ENCODE assay signal across 24 cellular contexts in genomic region chr20:62854121-62854520, GRCh38. TPM values are rescaled to one million over a fixed set of nuclear protein-coding genes. Genes with fewer than 3 reads are reported as not detected.
"Had no signal": no experiment of that assay in that cellular context is flagged by ENCODE, and none has a peak within 500 bp of the region (broad histone marks: within the 10 kb centered on the region; RNA-seq: fewer than 3 reads in every experiment).

No MANE protein-coding gene starts in this region.

- H3K9me3 ChIP-seq: left ventricle myocardium inferior, pancreas, prostate gland, spleen, suprapubic skin, thoracic aorta, tibial artery, upper lobe of right lung had no signal

- H3K27ac Mint-ChIP-seq: mesothelial cell of epicardium; naive B cell; natural killer cell; stimulated activated effector memory CD8-positive, alpha-beta T cell treated with anti-CD3 and anti-CD28 coated beads, Interleukin-12 subunit alpha, Interleukin-12 subunit beta, amount 100 ng/mL, for 72 hours; stimulated activated naive CD8-positive, alpha-beta T cell treated with anti-CD3 and anti-CD28 coated beads, Interleukin-15, Interleukin-2, amounts not matched to agents 100 ng/mL and 50 ng/mL, for 24 hours had no signal

- H3K27ac ChIP-seq: hepatocyte, left ventricle myocardium inferior, pancreas, prostate gland, skin epidermis, spleen, suprapubic skin, thoracic aorta, tibial artery, upper lobe of right lung had no signal

- H2AFZ ChIP-seq: hepatocyte had no signal

- H3K4me2 ChIP-seq: hepatocyte had no signal

- H3K36me3 ChIP-seq: prostate gland, thoracic aorta had no signal

- H3K4me3 Mint-ChIP-seq: mesothelial cell of epicardium; naive B cell; natural killer cell; stimulated activated effector memory CD8-positive, alpha-beta T cell treated with anti-CD3 and anti-CD28 coated beads, Interleukin-12 subunit alpha, Interleukin-12 subunit beta, amount 100 ng/mL, for 72 hours; stimulated activated naive CD8-positive, alpha-beta T cell treated with anti-CD3 and anti-CD28 coated beads, Interleukin-15, Interleukin-2, amounts not matched to agents 100 ng/mL and 50 ng/mL, for 24 hours had no signal

- H3K27me3 ChIP-seq: hepatocyte, pancreas, spleen, suprapubic skin, tibial artery, upper lobe of right lung had no signal

- DNase-seq: islet precursor cell; left ventricle myocardium inferior; mesendoderm; naive B cell; natural killer cell; retina; right cardiac atrium; spleen; stimulated activated CD4-positive, alpha-beta T cell treated with anti-CD3 and anti-CD28 coated beads, Interleukin-4, amount 100 ng/mL, for 24 hours; stimulated activated naive CD4-positive, alpha-beta T cell; tibial artery; trophoblast cell; upper lobe of right lung had no signal

- H3K4me3 ChIP-seq: hepatocyte, left ventricle myocardium inferior, lung, pancreas, prostate gland, skin epidermis, spleen, suprapubic skin, thoracic aorta, tibial artery, upper lobe of right lung had no signal

- H3K4me1 ChIP-seq: left ventricle myocardium inferior, pancreas, prostate gland, tibial artery, upper lobe of right lung had no signal

- H3K27me3 Mint-ChIP-seq: stimulated activated naive CD8-positive, alpha-beta T cell treated with anti-CD3 and anti-CD28 coated beads, Interleukin-15, Interleukin-2, amounts not matched to agents 100 ng/mL and 50 ng/mL, for 24 hours had no signal

- H3K9me3 Mint-ChIP-seq: mesothelial cell of epicardium; naive B cell; natural killer cell; stimulated activated effector memory CD8-positive, alpha-beta T cell treated with anti-CD3 and anti-CD28 coated beads, Interleukin-12 subunit alpha, Interleukin-12 subunit beta, amount 100 ng/mL, for 72 hours; stimulated activated naive CD8-positive, alpha-beta T cell treated with anti-CD3 and anti-CD28 coated beads, Interleukin-15, Interleukin-2, amounts not matched to agents 100 ng/mL and 50 ng/mL, for 24 hours had no signal

- ATAC-seq: natural killer cell; pancreas; right cardiac atrium; stimulated activated effector memory CD8-positive, alpha-beta T cell treated with anti-CD3 and anti-CD28 coated beads, Interleukin-12 subunit alpha, Interleukin-12 subunit beta, amount 100 ng/mL, for 72 hours; upper lobe of right lung had no signal

RNA-seq across cellular contexts. Expression of gene COL9A3, which starts 37.3 kb away (rescaled TPM):
- total RNA-seq: mononuclear cell had no signal
